Comparison of ENCODE assay signal across 8 cellular contexts in genomic region chr4:85779165-85779564, GRCh38.
DNase-seq lines count a peak whose midpoint lies in the region; ATAC-seq, FAIRE-seq and TF ChIP-seq lines count a peak whose summit lies in the region.
"Had no signal": no experiment of that assay in that cellular context is flagged by ENCODE, and none has a peak within 500 bp of the region (broad histone marks: within the 10 kb centered on the region; RNA-seq: fewer than 3 reads in every experiment).

No MANE protein-coding gene starts in this region.

- FAIRE-seq in H54 (lab: Jason Lieb, UNC): peak; percentile 15
- FAIRE-seq: small intestine had no signal

- H3K4me3 Mint-ChIP-seq in activated T-cell treated with anti-CD3 and anti-CD28 coated beads, Interleukin-2, amount 50 U/mL, for 24 hours: no peak overlapping the region

- H3K4me1 ChIP-seq in SJSA1 (replicated peaks) (peaks cover 36% of the 10 kb centered on the region), upper lobe of right lung (no peaks in the 10 kb centered on the region)

- no peak for TF ChIP-seq CTCF in upper lobe of right lung (IDR thresholded peaks at IDR 0.05)

- H3K27me3 ChIP-seq in SJSA1 (replicated peaks) (no peaks in the 10 kb centered on the region), upper lobe of right lung (no peaks in the 10 kb centered on the region)

- no peak for TF ChIP-seq POLR2A in H54 (IDR thresholded peaks at IDR 0.05; ENCODE audit: low read depth, low read length)

- H3K4me1 Mint-ChIP-seq in activated T-cell treated with anti-CD3 and anti-CD28 coated beads, Interleukin-2, amount 50 U/mL, for 24 hours (ENCODE audit: low read depth): no peaks in the 10 kb centered on the region

- no peaks in the 10 kb centered on the region for H3K27me3 Mint-ChIP-seq in activated T-cell treated with anti-CD3 and anti-CD28 coated beads, Interleukin-2, amount 50 U/mL, for 24 hours

- H3K27ac ChIP-seq in SJSA1 (peak overlapping the region; percentile 45), upper lobe of right lung (peak overlapping the region; percentile 24)

- H3K36me3 ChIP-seq in SJSA1: no peaks in the 10 kb centered on the region
- H3K36me3 ChIP-seq in upper lobe of right lung: no peaks in the 10 kb centered on the region

- DNase-seq in H54 (ENCODE audit: insufficient read length, low spot score) (no peak), SJSA1 (ENCODE audit: low read depth in 1 of 2, low spot score in 2 of 2) (peak in 1 of 2 experiments; percentile 36), iris pigment epithelial cell (ENCODE audit: low read depth) (peak; percentile 80), upper lobe of right lung (no peak), iPS-NIHi11 (ENCODE audit: low spot score) (no peak)
- no peak for DNase-seq in activated T-cell treated with anti-CD3 and anti-CD28 coated beads, Interleukin-2, amount 50 U/mL, for 48 hours
- DNase-seq in activated T-cell treated with anti-CD3 and anti-CD28 coated beads, Interleukin-2, amount 50 U/mL, for 24 hours: no peak
- DNase-seq: small intestine had no signal

- no peak for ATAC-seq in upper lobe of right lung

- H3K27ac Mint-ChIP-seq in activated T-cell treated with anti-CD3 and anti-CD28 coated beads, Interleukin-2, amount 50 U/mL, for 24 hours: no peak overlapping the region

- peak overlapping the region; percentile 34 for H3K4me3 ChIP-seq in SJSA1
- peak overlapping the region; percentile 17 for H3K4me3 ChIP-seq in upper lobe of right lung

- H3K9me3 ChIP-seq in SJSA1 (replicated peaks) (no peaks in the 10 kb centered on the region), upper lobe of right lung (no peaks in the 10 kb centered on the region)

- no peaks in the 10 kb centered on the region for H3K9me3 Mint-ChIP-seq in activated T-cell treated with anti-CD3 and anti-CD28 coated beads, Interleukin-2, amount 50 U/mL, for 24 hours

- intact Hi-C loops in upper lobe of right lung (cut with DNase I): no loop called here

- no peaks in the 10 kb centered on the region for H3K36me3 Mint-ChIP-seq in activated T-cell treated with anti-CD3 and anti-CD28 coated beads, Interleukin-2, amount 50 U/mL, for 24 hours (ENCODE audit: low read depth)
